Comparison of ENCODE assay signal across 1 cellular context in genomic region chr2:50448556-50448955, GRCh38.
TF ChIP-seq lines count a peak whose summit lies in the region.

No MANE protein-coding gene starts in this region.

TF ChIP-seq in GM23338, 12 proteins besides CTCF, POLR2A, EP300 and RAD21 (continued from another document):
- TF ChIP-seq ZNF462 (CRISPR knock-in tag; IDR thresholded peaks at IDR 0.05) (no peak), EZH2 (IDR thresholded peaks at IDR 0.05; ENCODE audit: low read depth, unreplicated experiment) (no peak), REST (IDR thresholded peaks at IDR 0.05; ENCODE audit: unreplicated experiment) (no peak), ZNF114 (CRISPR knock-in tag; IDR thresholded peaks at IDR 0.05) (no peak), STAT1 (IDR thresholded peaks at IDR 0.05; ENCODE audit: unreplicated experiment) (no peak), JUNB (IDR thresholded peaks at IDR 0.05; ENCODE audit: unreplicated experiment) (no peak), POLR2AphosphoS5 (IDR thresholded peaks at IDR 0.05; ENCODE audit: low read depth) (no peak), ETS1 (IDR thresholded peaks at IDR 0.05) (no peak), ZNF331 (CRISPR knock-in tag; IDR thresholded peaks at IDR 0.05; ENCODE audit: low read depth) (no peak)
